8 cellular contexts compared by ENCODE assay signal in genomic region chr20:43658068-43658722, GRCh38. TPM values are rescaled to one million over a fixed set of nuclear protein-coding genes. Genes with fewer than 3 reads are reported as not detected.
DNase-seq lines count a peak whose midpoint lies in the region; ATAC-seq lines count a peak whose summit lies in the region.

No MANE protein-coding gene starts in this region.

- H3K9me3 ChIP-seq in HUES64 (ENCODE audit: insufficient read depth, low read depth, low read length): no peaks in the 10 kb centered on the region
- no peaks in the 10 kb centered on the region for H3K9me3 ChIP-seq in iPS-18c (ENCODE audit: control insufficient read depth, insufficient read depth, low read length)

- peak overlapping the region; percentile 91 for H3K4me3 Mint-ChIP-seq in activated T-helper 2 cell treated with anti-CD3 and anti-CD28 coated beads, Interferon-gamma antibody, Interleukin-2, Interleukin-4, amounts not matched to agents 10 μg/mL and 5 μg/mL and 100 μg/mL, durations not matched to agents 14 hours and 24 hours and 36 hours (ENCODE audit: low read depth)

- peak overlapping the region; percentile 87 for H3K27ac ChIP-seq in HUES64 (ENCODE audit: low read depth, low read length)

- H3K4me3 ChIP-seq in HUES64 (ENCODE audit: low read length) (peak overlapping the region; percentile 94), iPS-18c (ENCODE audit: insufficient read depth, low read depth, low read length) (peak overlapping the region; percentile 89)

- H3K36me3 ChIP-seq in HUES64 (ENCODE audit: insufficient read depth, low read length): no peaks in the 10 kb centered on the region

- H3K36me3 Mint-ChIP-seq in activated T-helper 2 cell treated with anti-CD3 and anti-CD28 coated beads, Interferon-gamma antibody, Interleukin-2, Interleukin-4, amounts not matched to agents 10 μg/mL and 5 μg/mL and 100 μg/mL, durations not matched to agents 14 hours and 24 hours and 36 hours (ENCODE audit: low read depth): no peaks in the 10 kb centered on the region

- peak; percentile 71 for DNase-seq in SIG-M5 treated with dmso at 0.1 percent for 504 hours (lab: John Stamatoyannopoulos, UW; ENCODE audit: unreplicated experiment)
- no peak for DNase-seq in SIG-M5 (lab: John Stamatoyannopoulos, UW)
- no peak for DNase-seq in activated T-helper 2 cell treated with anti-CD3 and anti-CD28 coated beads, Interferon-gamma antibody, Interleukin-2, Interleukin-4, amounts not matched to agents 10 μg/mL and 5 μg/mL and 100 μg/mL, durations not matched to agents 14 hours and 24 hours and 36 hours (ENCODE audit: low spot score)
- peak; percentile 60 to 61 for DNase-seq in stimulated activated CD4-positive, alpha-beta T cell treated with anti-CD3 and anti-CD28 coated beads, Interleukin-2, amount 100 ng/mL, for 24 hours
- no peak for DNase-seq in NCI-H2081 (lab: John Stamatoyannopoulos, UW)

- 63% methylated on average over 11 of the region's 11 CpGs for WGBS in HUES64

- H3K9ac ChIP-seq in HUES64 (ENCODE audit: low read depth, low read length): peak overlapping the region; percentile 85

- intact Hi-C loops in activated T-helper 2 cell treated with anti-CD3 and anti-CD28 coated beads, Interferon-gamma antibody, Interleukin-2, Interleukin-4, amounts not matched to agents 10 μg/mL and 5 μg/mL and 100 μg/mL, durations not matched to agents 14 hours and 24 hours and 36 hours (cut with micrococcal nuclease): no loop called here

- H3K27me3 ChIP-seq in HUES64 (ENCODE audit: insufficient read depth, low read length): 0 out of 2 replicates have a peak, but pooled peaks cover 3% of the 10 kb centered on the region

- peaks cover 6% of the 10 kb centered on the region for H3K4me1 ChIP-seq in HUES64 (ENCODE audit: insufficient read depth, low read length)

- H3K27ac Mint-ChIP-seq in activated T-helper 2 cell treated with anti-CD3 and anti-CD28 coated beads, Interferon-gamma antibody, Interleukin-2, Interleukin-4, amounts not matched to agents 10 μg/mL and 5 μg/mL and 100 μg/mL, durations not matched to agents 14 hours and 24 hours and 36 hours: peak overlapping the region; percentile 92

- H3K9me3 Mint-ChIP-seq in activated T-helper 2 cell treated with anti-CD3 and anti-CD28 coated beads, Interferon-gamma antibody, Interleukin-2, Interleukin-4, amounts not matched to agents 10 μg/mL and 5 μg/mL and 100 μg/mL, durations not matched to agents 14 hours and 24 hours and 36 hours: no peaks in the 10 kb centered on the region

- no peaks in the 10 kb centered on the region for H3K27me3 Mint-ChIP-seq in activated T-helper 2 cell treated with anti-CD3 and anti-CD28 coated beads, Interferon-gamma antibody, Interleukin-2, Interleukin-4, amounts not matched to agents 10 μg/mL and 5 μg/mL and 100 μg/mL, durations not matched to agents 14 hours and 24 hours and 36 hours (ENCODE audit: low read depth)

- peaks cover 8% of the 10 kb centered on the region for H3K4me1 Mint-ChIP-seq in activated T-helper 2 cell treated with anti-CD3 and anti-CD28 coated beads, Interferon-gamma antibody, Interleukin-2, Interleukin-4, amounts not matched to agents 10 μg/mL and 5 μg/mL and 100 μg/mL, durations not matched to agents 14 hours and 24 hours and 36 hours (ENCODE audit: low read depth)

- ATAC-seq in GM19035 (IDR thresholded peaks at IDR 0.05; ENCODE audit: unreplicated experiment): no peak

RNA-seq across cellular contexts. Expression of gene MYBL2, which starts 8.7 kb away (rescaled TPM):
- 124 TPM for polyA plus RNA-seq in HUES64 (2013, experiment 1 of 2)
- 119 TPM for polyA plus RNA-seq in HUES64 (2013, experiment 2 of 2)
- total RNA-seq in activated T-helper 2 cell treated with anti-CD3 and anti-CD28 coated beads, Interferon-gamma antibody, Interleukin-2, Interleukin-4, amounts not matched to agents 10 μg/mL and 5 μg/mL and 100 μg/mL, durations not matched to agents 14 hours and 24 hours and 36 hours: 85.4 and 88.6 TPM in 2 replicates

Comparison
In these comparisons a context has a peak if more than half of its experiments do, and no peak if none do; other contexts are left out.
1. DNase-seq: peak in SIG-M5 treated with dmso at 0.1 percent for 504 hours (single experiment) and stimulated activated CD4-positive, alpha-beta T cell treated with anti-CD3 and anti-CD28 coated beads, Interleukin-2, amount 100 ng/mL, for 24 hours (2 of 2); none in SIG-M5 (single experiment), activated T-helper 2 cell treated with anti-CD3 and anti-CD28 coated beads, Interferon-gamma antibody, Interleukin-2, Interleukin-4, amounts not matched to agents 10 μg/mL and 5 μg/mL and 100 μg/mL, durations not matched to agents 14 hours and 24 hours and 36 hours (single experiment) and NCI-H2081 (0 of 2).